Comparison of ENCODE assay signal across 10 cellular contexts in the genomic region with DNA sequence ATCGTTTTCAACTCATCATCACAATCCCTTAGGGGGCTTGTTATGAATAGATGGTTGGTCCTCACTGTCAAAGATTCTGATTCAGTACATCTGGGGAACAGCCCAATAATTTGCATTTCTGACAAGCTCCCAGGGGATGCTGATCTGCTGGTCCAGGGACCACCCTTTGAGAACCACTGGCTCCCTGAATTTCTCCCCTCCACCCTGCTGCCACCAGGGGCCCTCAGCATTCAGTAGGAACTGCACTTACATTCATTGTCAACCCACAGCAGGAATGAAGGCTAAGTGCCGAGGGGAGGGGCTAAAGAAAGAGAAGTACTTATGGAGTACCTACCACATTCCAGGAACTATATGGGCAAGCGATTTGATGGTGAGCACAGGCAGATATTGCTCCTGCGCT.
DNase-seq lines count a peak whose midpoint lies in the region; ATAC-seq, FAIRE-seq and TF ChIP-seq lines count a peak whose summit lies in the region.
"Had no signal": no experiment of that assay in that cellular context is flagged by ENCODE, and none has a peak within 500 bp of the region (broad histone marks: within the 10 kb centered on the region; RNA-seq: fewer than 3 reads in every experiment).

No MANE protein-coding gene starts in this region.

- no peak for TF ChIP-seq CTCF in Calu3 (IDR thresholded peaks at IDR 0.05; ENCODE audit: unreplicated experiment)
- TF ChIP-seq CTCF in GM23338 (conservative IDR thresholded peaks at IDR 0.05; ENCODE audit: low read depth in 2 of 2), result peak; percentile 55 to 74
- TF ChIP-seq CTCF in kidney (IDR thresholded peaks at IDR 0.05; ENCODE audit: borderline replicate concordance, extremely low read depth, insufficient read depth), result no peak
- no peak for TF ChIP-seq CTCF in mucosa of descending colon (IDR thresholded peaks at IDR 0.05)
- no peak for TF ChIP-seq CTCF in ascending aorta (IDR thresholded peaks at IDR 0.05)

- H3K27me3 ChIP-seq in GM23338 (ENCODE audit: insufficient read depth), result no peaks in the 10 kb centered on the region
- H3K27me3 ChIP-seq in ascending aorta, result no peaks in the 10 kb centered on the region
- H3K27me3 ChIP-seq: thyroid gland had no signal

- H4K20me1 ChIP-seq in GM23338 (replicated peaks; ENCODE audit: insufficient read depth), result no peaks in the 10 kb centered on the region

- H3K9me3 Mint-ChIP-seq in Calu3 (ENCODE audit: low read depth, unreplicated experiment), result no peaks in the 10 kb centered on the region
- no peaks in the 10 kb centered on the region; the same call in 2 of the 3 replicates for H3K9me3 Mint-ChIP-seq in GM23338

- H3K27ac Mint-ChIP-seq in Calu3 (ENCODE audit: unreplicated experiment) (no peak overlapping the region), GM23338 (no peak overlapping the region)

- DNase-seq in Calu3 (peak; percentile 20), GM23338 (ENCODE audit: low spot score) (peak; percentile 87), SK-MEL-5 (ENCODE audit: low read depth, low spot score) (peak; percentile 48), iPS DF 19.7 (ENCODE audit: low read depth, low spot score) (peak; percentile 45), kidney (no peak), mucosa of descending colon (no peak), ascending aorta (ENCODE audit: low spot score in 2 of 2) (no peak), UCSD-AML1 (lab: John Stamatoyannopoulos, UW; ENCODE audit: unreplicated experiment) (no peak)
- DNase-seq: SHP77 treated with DMSO at 0.1 percent for 48 hours, thyroid gland had no signal

- no TSS peak for BruUV-seq in Calu3 (replicated peaks; lab: Mats Ljungman, UMichigan)

- H3K9ac ChIP-seq in kidney (ENCODE audit: low read length in 2 of 2), result no peak overlapping the region

- peaks cover 10% of the 10 kb centered on the region; the same call in 1 of the 2 replicates for H3K9me2 ChIP-seq in GM23338 (ENCODE audit: insufficient read depth)

- no peak overlapping the region for H2AFZ ChIP-seq in GM23338

- H3K27me3 Mint-ChIP-seq in Calu3 (ENCODE audit: unreplicated experiment) (peaks cover 15% of the 10 kb centered on the region), GM23338 (ENCODE audit: insufficient read depth, low read depth, poor library complexity) (peaks cover 8% of the 10 kb centered on the region)

- no peaks in the 10 kb centered on the region for H3K9me3 ChIP-seq in kidney (ENCODE audit: control insufficient read depth in 1 of 2, low read length in 2 of 2)
- H3K9me3 ChIP-seq in mucosa of descending colon, result no peaks in the 10 kb centered on the region
- no peaks in the 10 kb centered on the region for H3K9me3 ChIP-seq in ascending aorta
- H3K9me3 ChIP-seq: thyroid gland had no signal

- FAIRE-seq in kidney (lab: Jason Lieb, UNC), result no peak

- no peak overlapping the region for H3K4me3 ChIP-seq in GM23338
- H3K4me3 ChIP-seq in kidney (ENCODE audit: low read length in 2 of 2), result no peak overlapping the region
- no peak overlapping the region for H3K4me3 ChIP-seq in mucosa of descending colon
- H3K4me3 ChIP-seq in ascending aorta, result no peak overlapping the region
- H3K4me3 ChIP-seq: thyroid gland had no signal

- H3K36me3 ChIP-seq in GM23338 (ENCODE audit: insufficient read depth) (no peaks in the 10 kb centered on the region), kidney (ENCODE audit: control insufficient read depth in 1 of 2, insufficient read depth in 2 of 2, low read length in 2 of 2) (no peaks in the 10 kb centered on the region), mucosa of descending colon (ENCODE audit: low read depth) (no peaks in the 10 kb centered on the region), ascending aorta (no peaks in the 10 kb centered on the region)
- H3K36me3 ChIP-seq: thyroid gland had no signal

- H3F3A ChIP-seq in GM23338 (replicated peaks; ENCODE audit: low read depth), result no peaks in the 10 kb centered on the region

- in situ Hi-C loops in SK-MEL-5 (cut with HindIII; ENCODE audit: low pct_unique_long_range_greater_than_20kb, low sequenced_read_pairs), result no loop called here

- intact Hi-C loops in Calu3 (cut with micrococcal nuclease; ENCODE audit: unreplicated experiment), result no loop called here
- intact Hi-C loops in kidney (cut with DNase I), result no loop called here
- intact Hi-C loops in mucosa of descending colon (cut with DNase I, micrococcal nuclease), result no loop called here
- intact Hi-C loops in ascending aorta (cut with DNase I), result no loop called here

- CTCF ChIA-PET in Calu3 (lab: Charles Lee), result interaction anchor here (1.5 kb wide), 1 partner anchor 78 kb away, joined by 3 read pairs; no protein-coding TSS in a partner anchor

- no peaks in the 10 kb centered on the region for H3K36me3 Mint-ChIP-seq in Calu3 (ENCODE audit: insufficient read depth, unreplicated experiment)
- no peaks in the 10 kb centered on the region for H3K36me3 Mint-ChIP-seq in GM23338 (ENCODE audit: low read depth)

- H3K27ac ChIP-seq in GM23338 (ENCODE audit: low read depth), result no peak overlapping the region
- H3K27ac ChIP-seq in kidney (ENCODE audit: low read depth in 2 of 2, low read length in 2 of 2), result no peak overlapping the region
- no peak overlapping the region for H3K27ac ChIP-seq in ascending aorta
- H3K27ac ChIP-seq: thyroid gland had no signal

- no peaks in the 10 kb centered on the region for H3K79me2 ChIP-seq in GM23338 (replicated peaks; ENCODE audit: insufficient read depth)

- peak; percentile 89 for ATAC-seq in GM23338
- ATAC-seq in mucosa of descending colon, result no peak

- H3K4me3 Mint-ChIP-seq in Calu3 (ENCODE audit: low read depth, unreplicated experiment), result no peak overlapping the region
- H3K4me3 Mint-ChIP-seq in GM23338, result no peak overlapping the region

- H3K4me1 ChIP-seq in GM23338 (ENCODE audit: insufficient read depth) (no peaks in the 10 kb centered on the region), kidney (ENCODE audit: control insufficient read depth in 1 of 2, insufficient read depth in 1 of 2, low read depth in 1 of 2, low read length in 2 of 2) (no peaks in the 10 kb centered on the region), mucosa of descending colon (ENCODE audit: low read depth) (no peaks in the 10 kb centered on the region), ascending aorta (no peaks in the 10 kb centered on the region)
- H3K4me1 ChIP-seq: thyroid gland had no signal

- no peak overlapping the region for H3K4me2 ChIP-seq in GM23338

- H3K4me1 Mint-ChIP-seq in Calu3 (ENCODE audit: low read depth, unreplicated experiment) (no peaks in the 10 kb centered on the region), GM23338 (peaks cover 5% of the 10 kb centered on the region)

TF ChIP-seq in GM23338, 12 proteins besides CTCF, POLR2A, EP300 and RAD21 (continues in another document):
- TF ChIP-seq, protein P1, sequence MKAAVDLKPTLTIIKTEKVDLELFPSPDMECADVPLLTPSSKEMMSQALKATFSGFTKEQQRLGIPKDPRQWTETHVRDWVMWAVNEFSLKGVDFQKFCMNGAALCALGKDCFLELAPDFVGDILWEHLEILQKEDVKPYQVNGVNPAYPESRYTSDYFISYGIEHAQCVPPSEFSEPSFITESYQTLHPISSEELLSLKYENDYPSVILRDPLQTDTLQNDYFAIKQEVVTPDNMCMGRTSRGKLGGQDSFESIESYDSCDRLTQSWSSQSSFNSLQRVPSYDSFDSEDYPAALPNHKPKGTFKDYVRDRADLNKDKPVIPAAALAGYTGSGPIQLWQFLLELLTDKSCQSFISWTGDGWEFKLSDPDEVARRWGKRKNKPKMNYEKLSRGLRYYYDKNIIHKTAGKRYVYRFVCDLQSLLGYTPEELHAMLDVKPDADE (IDR thresholded peaks at IDR 0.05), result no peak
- TF ChIP-seq POLR2AphosphoS5 (IDR thresholded peaks at IDR 0.05; ENCODE audit: low read depth), result no peak
- no peak for TF ChIP-seq ZNF331 (CRISPR knock-in tag; IDR thresholded peaks at IDR 0.05; ENCODE audit: low read depth)
- TF ChIP-seq EZH2phosphoT487 (IDR thresholded peaks at IDR 0.05; ENCODE audit: unreplicated experiment), result no peak
- no peak for TF ChIP-seq EZH2 (IDR thresholded peaks at IDR 0.05; ENCODE audit: low read depth, unreplicated experiment)
- TF ChIP-seq CREB1 (CRISPR knock-in tag; IDR thresholded peaks at IDR 0.05; ENCODE audit: low read depth), result no peak
- no peak for TF ChIP-seq STAT1 (IDR thresholded peaks at IDR 0.05; ENCODE audit: unreplicated experiment)
- TF ChIP-seq ZNF114 (CRISPR knock-in tag; IDR thresholded peaks at IDR 0.05), result no peak
- TF ChIP-seq NANOG (IDR thresholded peaks at IDR 0.05; ENCODE audit: borderline replicate concordance), result no peak
- TF ChIP-seq, protein P2, sequence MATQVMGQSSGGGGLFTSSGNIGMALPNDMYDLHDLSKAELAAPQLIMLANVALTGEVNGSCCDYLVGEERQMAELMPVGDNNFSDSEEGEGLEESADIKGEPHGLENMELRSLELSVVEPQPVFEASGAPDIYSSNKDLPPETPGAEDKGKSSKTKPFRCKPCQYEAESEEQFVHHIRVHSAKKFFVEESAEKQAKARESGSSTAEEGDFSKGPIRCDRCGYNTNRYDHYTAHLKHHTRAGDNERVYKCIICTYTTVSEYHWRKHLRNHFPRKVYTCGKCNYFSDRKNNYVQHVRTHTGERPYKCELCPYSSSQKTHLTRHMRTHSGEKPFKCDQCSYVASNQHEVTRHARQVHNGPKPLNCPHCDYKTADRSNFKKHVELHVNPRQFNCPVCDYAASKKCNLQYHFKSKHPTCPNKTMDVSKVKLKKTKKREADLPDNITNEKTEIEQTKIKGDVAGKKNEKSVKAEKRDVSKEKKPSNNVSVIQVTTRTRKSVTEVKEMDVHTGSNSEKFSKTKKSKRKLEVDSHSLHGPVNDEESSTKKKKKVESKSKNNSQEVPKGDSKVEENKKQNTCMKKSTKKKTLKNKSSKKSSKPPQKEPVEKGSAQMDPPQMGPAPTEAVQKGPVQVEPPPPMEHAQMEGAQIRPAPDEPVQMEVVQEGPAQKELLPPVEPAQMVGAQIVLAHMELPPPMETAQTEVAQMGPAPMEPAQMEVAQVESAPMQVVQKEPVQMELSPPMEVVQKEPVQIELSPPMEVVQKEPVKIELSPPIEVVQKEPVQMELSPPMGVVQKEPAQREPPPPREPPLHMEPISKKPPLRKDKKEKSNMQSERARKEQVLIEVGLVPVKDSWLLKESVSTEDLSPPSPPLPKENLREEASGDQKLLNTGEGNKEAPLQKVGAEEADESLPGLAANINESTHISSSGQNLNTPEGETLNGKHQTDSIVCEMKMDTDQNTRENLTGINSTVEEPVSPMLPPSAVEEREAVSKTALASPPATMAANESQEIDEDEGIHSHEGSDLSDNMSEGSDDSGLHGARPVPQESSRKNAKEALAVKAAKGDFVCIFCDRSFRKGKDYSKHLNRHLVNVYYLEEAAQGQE (IDR thresholded peaks at IDR 0.05; ENCODE audit: unreplicated experiment), result no peak

Comparison
In these comparisons a context has a peak if more than half of its experiments do, and no peak if none do; other contexts are left out.
1. DNase-seq: peak in Calu3 (single experiment), GM23338 (single experiment), SK-MEL-5 (single experiment) and iPS DF 19.7 (single experiment); none in kidney (single experiment), mucosa of descending colon (0 of 3), ascending aorta (0 of 2) and UCSD-AML1 (single experiment).
2. CTCF ChIP-seq: peak in GM23338 (2 of 2); none in Calu3 (single experiment), kidney (single experiment), mucosa of descending colon (single experiment) and ascending aorta (0 of 3).